Comparison of ENCODE assay signal across 17 cellular contexts in the genomic region with DNA sequence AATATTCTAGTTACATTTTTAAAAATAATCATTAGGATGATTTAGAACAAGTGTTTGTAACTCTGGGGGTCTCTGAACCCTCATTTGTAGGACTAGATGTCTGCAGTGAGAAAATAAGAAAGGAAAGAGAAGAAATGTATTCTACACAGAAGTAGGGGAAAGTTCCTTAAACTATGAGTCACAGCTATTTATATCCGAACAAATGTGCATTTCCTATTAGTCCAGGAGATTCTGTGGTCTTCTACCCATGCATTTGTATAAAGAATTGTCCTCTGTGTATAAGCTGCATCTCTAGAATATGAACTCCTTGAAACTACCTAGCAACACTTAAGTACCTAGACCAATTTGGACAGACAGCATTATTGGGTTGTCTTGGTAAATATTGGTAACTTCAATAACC. TPM values are rescaled to one million over a fixed set of nuclear protein-coding genes. Genes with fewer than 3 reads are reported as not detected.
DNase-seq lines count a peak whose midpoint lies in the region; ATAC-seq and TF ChIP-seq lines count a peak whose summit lies in the region.
"Had no signal": no experiment of that assay in that cellular context is flagged by ENCODE, and none has a peak within 500 bp of the region (broad histone marks: within the 10 kb centered on the region; RNA-seq: fewer than 3 reads in every experiment).

No MANE protein-coding gene starts in this region.

- no peak overlapping the region for H3K9ac ChIP-seq in smooth muscle cell (ENCODE audit: low read depth)

- H3F3A ChIP-seq in smooth muscle cell (ENCODE audit: low read depth), result no peaks in the 10 kb centered on the region

- H3K36me3 ChIP-seq in breast epithelium (no peaks in the 10 kb centered on the region), smooth muscle cell (ENCODE audit: low read depth) (no peaks in the 10 kb centered on the region)
- H3K36me3 ChIP-seq in CD8-positive, alpha-beta T cell (ENCODE audit: insufficient read depth, low read length), result no peaks in the 10 kb centered on the region
- H3K36me3 ChIP-seq: thoracic aorta had no signal

- intact Hi-C loops in MCF 10A (cut with micrococcal nuclease) (no loop called here), breast epithelium (cut with DNase I; ENCODE audit: low total_unique reads) (no loop called here)
- intact Hi-C loops in CD8-positive, alpha-beta T cell (cut with DNase I, micrococcal nuclease), result no loop called here

- no peaks in the 10 kb centered on the region for H4K20me1 ChIP-seq in smooth muscle cell (ENCODE audit: low read depth)

- H3K4me1 ChIP-seq in breast epithelium, result no peaks in the 10 kb centered on the region
- no peaks in the 10 kb centered on the region for H3K4me1 ChIP-seq in smooth muscle cell (ENCODE audit: low read depth)
- H3K4me1 ChIP-seq in CD8-positive, alpha-beta T cell (ENCODE audit: insufficient read depth, low read length), result no peaks in the 10 kb centered on the region

- TF ChIP-seq CTCF in MCF 10A (IDR thresholded peaks at IDR 0.05; ENCODE audit: unreplicated experiment) (no peak), breast epithelium (IDR thresholded peaks at IDR 0.05) (no peak), RWPE1 (conservative IDR thresholded peaks at IDR 0.05; ENCODE audit: low read depth) (no peak), smooth muscle cell (IDR thresholded peaks at IDR 0.05; ENCODE audit: borderline replicate concordance, insufficient read depth, poor library complexity, severe bottlenecking) (no peak)
- TF ChIP-seq CTCF in CD8-positive, alpha-beta T cell (IDR thresholded peaks at IDR 0.05), result no peak

- no peak for ATAC-seq in CD8-positive, alpha-beta T cell

- H3K27me3 Mint-ChIP-seq in MCF 10A (ENCODE audit: insufficient read depth, unreplicated experiment), result no peaks in the 10 kb centered on the region
- no peaks in the 10 kb centered on the region for H3K27me3 Mint-ChIP-seq in CD8-positive, alpha-beta T cell (ENCODE audit: low read depth)
- H3K27me3 Mint-ChIP-seq: activated CD4-positive, alpha-beta T cell treated with anti-CD3 and anti-CD28 coated beads, Interleukin-2, amount 10 ng/mL, durations not matched to agents 7 days and 5 days had no signal

- peak overlapping the region; percentile 66 for H3K4me2 ChIP-seq in smooth muscle cell

- POLR2A ChIA-PET in MCF 10A (lab: Yijun Ruan, JAX) (interaction anchor here (0.6 to 2.3 kb wide), 9 partner anchors 8 to 543 kb away, joined by 3 to 13 read pairs (median 4); no protein-coding TSS in a partner anchor), RWPE1 (lab: Yijun Ruan, JAX; ENCODE audit: low non-redundant PET) (no interaction called here)
- POLR2A ChIA-PET in CD8-positive, alpha-beta T cell (lab: Charles Lee), result no interaction called here

- H3K36me3 Mint-ChIP-seq in MCF 10A (ENCODE audit: insufficient read depth, unreplicated experiment), result no peaks in the 10 kb centered on the region
- H3K36me3 Mint-ChIP-seq in CD8-positive, alpha-beta T cell, result no peaks in the 10 kb centered on the region
- H3K36me3 Mint-ChIP-seq: mesothelial cell of epicardium had no signal

- DNase-seq in MCF 10A (ENCODE audit: unreplicated experiment) (peak; percentile 22), breast epithelium (ENCODE audit: low spot score in 2 of 2) (no peak), RWPE1 (ENCODE audit: low spot score) (no peak), fibroblast of peridontal ligament (ENCODE audit: extremely low read depth) (peak; percentile 70), smooth muscle cell (lab: John Stamatoyannopoulos, UW; ENCODE audit: unreplicated experiment) (no peak), NCI-H774 (lab: John Stamatoyannopoulos, UW) (no peak), iPS-NIHi11 (ENCODE audit: low spot score) (no peak)
- no peak for DNase-seq in CD8-positive, alpha-beta T cell
- DNase-seq: activated CD4-positive, alpha-beta T cell treated with anti-CD3 and anti-CD28 coated beads, Interleukin-2, amount 10 ng/mL, durations not matched to agents 7 days and 5 days; activated effector memory CD4-positive, alpha-beta T cell treated with anti-CD3 and anti-CD28 coated beads, Interleukin-2, amount 50 U/mL, for 16 hours; head of caudate nucleus; NCI-H1417 treated with DMSO at 0.1 percent for 48 hours; NCI-H748 treated with DMSO at 0.1 percent for 48 hours; retina; T-helper 1 cell had no signal

- H3K9me3 Mint-ChIP-seq in MCF 10A (ENCODE audit: unreplicated experiment), result peaks cover 8% of the 10 kb centered on the region
- no peaks in the 10 kb centered on the region for H3K9me3 Mint-ChIP-seq in CD8-positive, alpha-beta T cell
- H3K9me3 Mint-ChIP-seq: activated CD4-positive, alpha-beta T cell treated with anti-CD3 and anti-CD28 coated beads, Interleukin-2, amount 10 ng/mL, durations not matched to agents 7 days and 5 days had no signal

- H3K27ac ChIP-seq in breast epithelium, result no peak overlapping the region
- peak overlapping the region; percentile 47; the same call in 1 of the 2 replicates for H3K27ac ChIP-seq in RWPE1
- H3K27ac ChIP-seq in smooth muscle cell (ENCODE audit: low read depth), result no peak overlapping the region
- H3K27ac ChIP-seq in CD8-positive, alpha-beta T cell (ENCODE audit: low read depth, low read length), result no peak overlapping the region
- H3K27ac ChIP-seq: thoracic aorta had no signal

- no peak for TF ChIP-seq POLR2A in breast epithelium (IDR thresholded peaks at IDR 0.05)

- H3K27ac Mint-ChIP-seq in MCF 10A (ENCODE audit: low read depth, unreplicated experiment), result no peak overlapping the region
- no peak overlapping the region for H3K27ac Mint-ChIP-seq in CD8-positive, alpha-beta T cell
- H3K27ac Mint-ChIP-seq: activated CD4-positive, alpha-beta T cell treated with anti-CD3 and anti-CD28 coated beads, Interleukin-2, amount 10 ng/mL, durations not matched to agents 7 days and 5 days; mesothelial cell of epicardium had no signal

- H2AFZ ChIP-seq in smooth muscle cell (ENCODE audit: low read depth), result peak overlapping the region; percentile 43

- CTCF ChIA-PET in MCF 10A (lab: Yijun Ruan, JAX), result interaction anchor here (0.6 to 1.4 kb wide), 5 partner anchors 36 to 626 kb away, joined by 3 to 6 read pairs (median 3); no protein-coding TSS in a partner anchor
- CTCF ChIA-PET in RWPE1 (lab: Yijun Ruan, JAX), result interaction anchor here (0.5 to 1.1 kb wide), 2 partner anchors 194 to 378 kb away, joined by 3 to 4 read pairs; no protein-coding TSS in a partner anchor
- CTCF ChIA-PET in CD8-positive, alpha-beta T cell (lab: Charles Lee), result no interaction called here

- H3K4me1 Mint-ChIP-seq in MCF 10A (ENCODE audit: insufficient read depth, unreplicated experiment), result peaks cover 18% of the 10 kb centered on the region
- H3K4me1 Mint-ChIP-seq in CD8-positive, alpha-beta T cell (ENCODE audit: low read depth), result no peaks in the 10 kb centered on the region
- H3K4me1 Mint-ChIP-seq: activated CD4-positive, alpha-beta T cell treated with anti-CD3 and anti-CD28 coated beads, Interleukin-2, amount 10 ng/mL, durations not matched to agents 7 days and 5 days; mesothelial cell of epicardium had no signal

- H3K4me3 ChIP-seq in breast epithelium (no peak overlapping the region), smooth muscle cell (no peak overlapping the region)
- H3K4me3 ChIP-seq in CD8-positive, alpha-beta T cell (ENCODE audit: low read depth, low read length), result no peak overlapping the region
- H3K4me3 ChIP-seq: thoracic aorta had no signal

- WGBS in smooth muscle cell (ENCODE audit: low lambda C conversion rate), result 16% methylated on average over 1 of the region's 1 CpG

- BruUV-seq in MCF 10A (replicated peaks; lab: Mats Ljungman, UMichigan), result no TSS peak

- H3K9me3 ChIP-seq in breast epithelium (peaks cover 0 to 9% of the 10 kb centered on the region in 2 donors), smooth muscle cell (replicated peaks; ENCODE audit: low read depth) (no peaks in the 10 kb centered on the region)
- H3K9me3 ChIP-seq in CD8-positive, alpha-beta T cell (ENCODE audit: low read length), result no peaks in the 10 kb centered on the region
- H3K9me3 ChIP-seq: thoracic aorta had no signal

- H3K27me3 ChIP-seq in breast epithelium, result no peaks in the 10 kb centered on the region
- no peaks in the 10 kb centered on the region for H3K27me3 ChIP-seq in smooth muscle cell (ENCODE audit: low read depth)
- H3K27me3 ChIP-seq in CD8-positive, alpha-beta T cell (ENCODE audit: insufficient read depth, low read length), result no peaks in the 10 kb centered on the region

- no peaks in the 10 kb centered on the region for H3K79me2 ChIP-seq in smooth muscle cell (ENCODE audit: low read depth)

- H3K4me3 Mint-ChIP-seq in MCF 10A (ENCODE audit: unreplicated experiment), result no peak overlapping the region
- H3K4me3 Mint-ChIP-seq in CD8-positive, alpha-beta T cell, result no peak overlapping the region
- H3K4me3 Mint-ChIP-seq: activated CD4-positive, alpha-beta T cell treated with anti-CD3 and anti-CD28 coated beads, Interleukin-2, amount 10 ng/mL, durations not matched to agents 7 days and 5 days; mesothelial cell of epicardium had no signal

RNA-seq across cellular contexts. Expression of a gene that starts 15.9 kb away (rescaled TPM):
- 0.12 and 0.27 TPM in 2 replicates for total RNA-seq in MCF 10A (2022)
- total RNA-seq in breast epithelium, result 1,000 to 10,000 TPM in 1 of 3 donors, 100 to 1,000 TPM in 2; 240 to 2,026 (median 919) TPM
- total RNA-seq in smooth muscle cell, result 1.7 and 2.8 TPM in 2 replicates
- polyA plus RNA-seq in smooth muscle cell, result 0.44 and 0.64 TPM in 2 replicates
- under 1 TPM in 1 of 2 experiments, not detected in 1; 0.38 TPM for total RNA-seq in CD8-positive, alpha-beta T cell
- total RNA-seq: activated CD4-positive, alpha-beta T cell treated with anti-CD3 and anti-CD28 coated beads, Interleukin-2, amount 10 ng/mL, durations not matched to agents 7 days and 5 days had no signal

Comparison
In these comparisons a context has a peak if more than half of its experiments do, and no peak if none do; other contexts are left out.
1. DNase-seq: peak in MCF 10A (single experiment) and fibroblast of peridontal ligament (single experiment); none in breast epithelium (0 of 2), RWPE1 (single experiment), smooth muscle cell (single experiment), CD8-positive, alpha-beta T cell (0 of 7), NCI-H774 (single experiment) and iPS-NIHi11 (single experiment).
2. RNA of a gene that starts 15.9 kb away (total RNA-seq): 240 to 2,026 TPM in breast epithelium; 1.7 to 2.8 TPM in smooth muscle cell, 0.38 TPM in CD8-positive, alpha-beta T cell and 0.12 to 0.27 TPM in MCF 10A; every median in the first group is over 10 times any median in the second.